In the genomic region with DNA sequence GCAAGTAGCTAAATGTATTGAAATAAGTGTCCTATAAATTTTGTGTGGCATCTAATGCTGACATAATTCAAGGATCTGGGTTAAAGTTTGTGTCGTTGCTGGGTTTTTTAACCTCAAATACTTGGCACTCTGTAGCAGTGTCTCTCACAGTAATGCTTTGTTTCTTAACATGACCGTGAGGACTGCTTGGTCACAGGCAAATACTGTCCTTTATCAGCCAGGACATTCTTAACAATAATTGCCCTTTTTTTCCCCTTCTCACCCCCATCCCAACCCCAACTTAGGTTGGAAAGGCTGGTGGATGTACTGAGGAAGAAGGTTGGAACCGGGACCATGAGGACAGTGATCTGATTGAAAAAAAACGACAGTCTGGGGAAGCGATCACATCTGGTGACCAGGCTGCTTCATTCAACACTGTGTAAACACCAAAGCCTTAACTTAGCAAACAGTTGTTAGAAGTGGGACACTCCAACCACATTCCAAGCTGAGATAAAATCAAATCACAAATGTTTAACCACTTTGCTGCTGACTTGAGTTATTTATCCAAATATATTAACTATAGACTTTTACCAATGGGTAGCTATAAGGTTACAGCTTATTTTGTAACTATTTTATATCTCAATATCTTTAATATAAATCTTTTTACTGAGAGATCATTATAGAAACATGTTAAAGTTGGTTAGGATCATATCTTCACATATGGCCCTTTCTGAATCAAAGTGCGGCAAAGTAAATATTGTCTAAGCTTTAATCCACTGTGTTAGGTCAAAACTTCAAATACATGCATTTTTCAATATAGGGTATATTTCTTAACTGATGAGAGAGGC, we compare ENCODE assay signal across 1 cellular context.
TF ChIP-seq lines count a peak whose summit lies in the region.

No MANE protein-coding gene starts in this region.

TF ChIP-seq in HepG2, 621 proteins besides CTCF, POLR2A, EP300 and RAD21 (continued from another document and continues in another):
- no peak for TF ChIP-seq ZBTB26 (CRISPR knock-in tag; IDR thresholded peaks at IDR 0.05; ENCODE audit: borderline replicate concordance)
- peak; percentile 36 to 56; a peak in 3 of 4 replicates for TF ChIP-seq NR2F1 (CRISPR knock-in tag; IDR thresholded peaks at IDR 0.05)
- no peak for TF ChIP-seq CENPT (CRISPR knock-in tag; IDR thresholded peaks at IDR 0.05; ENCODE audit: low read depth)
- TF ChIP-seq RBAK (CRISPR knock-in tag; IDR thresholded peaks at IDR 0.05): no peak
- peak; percentile 93 for TF ChIP-seq SIX1 (CRISPR knock-in tag; IDR thresholded peaks at IDR 0.05; ENCODE audit: borderline replicate concordance)
- TF ChIP-seq, protein P1, sequence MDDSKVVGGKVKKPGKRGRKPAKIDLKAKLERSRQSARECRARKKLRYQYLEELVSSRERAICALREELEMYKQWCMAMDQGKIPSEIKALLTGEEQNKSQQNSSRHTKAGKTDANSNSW (CRISPR knock-in tag; IDR thresholded peaks at IDR 0.05; ENCODE audit: borderline replicate concordance): no peak
- TF ChIP-seq SMC3 (IDR thresholded peaks at IDR 0.05; ENCODE audit: low read length): peak; percentile 43
- TF ChIP-seq RFX3 (CRISPR knock-in tag; IDR thresholded peaks at IDR 0.05): no peak; the same call in 1 of the 2 replicates
- TF ChIP-seq CBX5 (CRISPR knock-in tag; IDR thresholded peaks at IDR 0.05; ENCODE audit: borderline replicate concordance): no peak
- peak; percentile 95 for TF ChIP-seq PRDM10 (CRISPR knock-in tag; IDR thresholded peaks at IDR 0.05; ENCODE audit: low read depth)
- TF ChIP-seq ONECUT2 (CRISPR knock-in tag; IDR thresholded peaks at IDR 0.05): peak; percentile 89
- no peak for TF ChIP-seq E2F1 (CRISPR knock-in tag; IDR thresholded peaks at IDR 0.05)
- TF ChIP-seq ZNF329 (CRISPR knock-in tag; IDR thresholded peaks at IDR 0.05; ENCODE audit: low read depth): no peak
- TF ChIP-seq ZBTB7A (CRISPR knock-in tag; IDR thresholded peaks at IDR 0.05): no peak; the same call in 1 of the 2 replicates
- no peak for TF ChIP-seq ATAD3A (CRISPR knock-in tag; IDR thresholded peaks at IDR 0.05)
- TF ChIP-seq ZBTB46 (CRISPR knock-in tag; IDR thresholded peaks at IDR 0.05; ENCODE audit: borderline replicate concordance): peak; percentile 99; the same call in 1 of the 2 replicates
- 0 out of 2 replicates have a peak, but pooled peaks have one; percentile 50 for TF ChIP-seq ZNF616 (CRISPR knock-in tag; IDR thresholded peaks at IDR 0.05; ENCODE audit: low read depth)
- no peak for TF ChIP-seq U2AF2 (IDR thresholded peaks at IDR 0.05; ENCODE audit: low read depth, low read length)
- no peak for TF ChIP-seq EED (CRISPR knock-in tag; IDR thresholded peaks at IDR 0.05)
- TF ChIP-seq ZNF556 (CRISPR knock-in tag; IDR thresholded peaks at IDR 0.05; ENCODE audit: borderline replicate concordance): peak; percentile 97; the same call in 1 of the 2 replicates
- TF ChIP-seq RARA (CRISPR knock-in tag; IDR thresholded peaks at IDR 0.05): peak; percentile 89
- TF ChIP-seq GFI1 (CRISPR knock-in tag; IDR thresholded peaks at IDR 0.05; ENCODE audit: borderline replicate concordance): peak; percentile 100
- peak; percentile 98; the same call in 1 of the 2 replicates for TF ChIP-seq PHF21A (CRISPR knock-in tag; IDR thresholded peaks at IDR 0.05)
- TF ChIP-seq ZNF710 (CRISPR knock-in tag; IDR thresholded peaks at IDR 0.05; ENCODE audit: borderline replicate concordance): peak; percentile 99
- TF ChIP-seq MEF2D (CRISPR knock-in tag; IDR thresholded peaks at IDR 0.05): peak; percentile 97
- TF ChIP-seq AKAP8 (CRISPR knock-in tag; IDR thresholded peaks at IDR 0.05): no peak; the same call in 1 of the 2 replicates
- TF ChIP-seq PAF1 (CRISPR knock-in tag; IDR thresholded peaks at IDR 0.05): no peak
- TF ChIP-seq ETV5 (CRISPR knock-in tag; IDR thresholded peaks at IDR 0.05; ENCODE audit: borderline replicate concordance): no peak; the same call in 1 of the 2 replicates
- TF ChIP-seq MIER3 (CRISPR knock-in tag; IDR thresholded peaks at IDR 0.05; ENCODE audit: borderline replicate concordance): peak; percentile 96; the same call in 1 of the 2 replicates
- peak; percentile 96 for TF ChIP-seq TBX3 (IDR thresholded peaks at IDR 0.05; ENCODE audit: borderline replicate concordance)
- TF ChIP-seq ZNF605 (CRISPR knock-in tag; IDR thresholded peaks at IDR 0.05): no peak; the same call in 1 of the 2 replicates
- TF ChIP-seq NCOR1 (IDR thresholded peaks at IDR 0.05; ENCODE audit: borderline replicate concordance, low read length): peak; percentile 87
- TF ChIP-seq ZNF326 (CRISPR knock-in tag; IDR thresholded peaks at IDR 0.05; ENCODE audit: borderline replicate concordance): no peak; the same call in 1 of the 2 replicates
- no peak for TF ChIP-seq ZNF746 (CRISPR knock-in tag; IDR thresholded peaks at IDR 0.05)
- TF ChIP-seq, protein P2, sequence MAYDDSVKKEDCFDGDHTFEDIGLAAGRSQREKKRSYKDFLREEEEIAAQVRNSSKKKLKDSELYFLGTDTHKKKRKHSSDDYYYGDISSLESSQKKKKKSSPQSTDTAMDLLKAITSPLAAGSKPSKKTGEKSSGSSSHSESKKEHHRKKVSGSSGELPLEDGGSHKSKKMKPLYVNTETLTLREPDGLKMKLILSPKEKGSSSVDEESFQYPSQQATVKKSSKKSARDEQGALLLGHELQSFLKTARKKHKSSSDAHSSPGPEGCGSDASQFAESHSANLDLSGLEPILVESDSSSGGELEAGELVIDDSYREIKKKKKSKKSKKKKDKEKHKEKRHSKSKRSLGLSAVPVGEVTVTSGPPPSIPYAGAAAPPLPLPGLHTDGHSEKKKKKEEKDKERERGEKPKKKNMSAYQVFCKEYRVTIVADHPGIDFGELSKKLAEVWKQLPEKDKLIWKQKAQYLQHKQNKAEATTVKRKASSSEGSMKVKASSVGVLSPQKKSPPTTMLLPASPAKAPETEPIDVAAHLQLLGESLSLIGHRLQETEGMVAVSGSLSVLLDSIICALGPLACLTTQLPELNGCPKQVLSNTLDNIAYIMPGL (CRISPR knock-in tag; IDR thresholded peaks at IDR 0.05; ENCODE audit: borderline replicate concordance in 1 of 2, low read depth in 1 of 2): peak in 1 of 2 experiments; percentile 82; a peak in 2 of 4 replicates
- TF ChIP-seq ZFP41 (CRISPR knock-in tag; IDR thresholded peaks at IDR 0.05; ENCODE audit: borderline replicate concordance): no peak
- no peak for TF ChIP-seq THAP8 (CRISPR knock-in tag; IDR thresholded peaks at IDR 0.05; ENCODE audit: borderline replicate concordance)
- TF ChIP-seq CHD2 (IDR thresholded peaks at IDR 0.05; ENCODE audit: low read depth, low read length): no peak
- no peak for TF ChIP-seq ZNF737 (CRISPR knock-in tag; IDR thresholded peaks at IDR 0.05; ENCODE audit: borderline replicate concordance)
- TF ChIP-seq HOXA9 (CRISPR knock-in tag; IDR thresholded peaks at IDR 0.05; ENCODE audit: borderline replicate concordance): no peak
- no peak for TF ChIP-seq SMARCC2 (IDR thresholded peaks at IDR 0.05)
- no peak; the same call in 1 of the 2 replicates for TF ChIP-seq RXRA (CRISPR knock-in tag; IDR thresholded peaks at IDR 0.05)
- TF ChIP-seq PRMT3 (CRISPR knock-in tag; IDR thresholded peaks at IDR 0.05; ENCODE audit: borderline replicate concordance, low read depth): no peak
- 0 out of 2 replicates have a peak, but pooled peaks have one; percentile 31 for TF ChIP-seq DRAP1 (CRISPR knock-in tag; IDR thresholded peaks at IDR 0.05)
- no peak for TF ChIP-seq ZNF563 (CRISPR knock-in tag; IDR thresholded peaks at IDR 0.05)
- TF ChIP-seq, protein P3, sequence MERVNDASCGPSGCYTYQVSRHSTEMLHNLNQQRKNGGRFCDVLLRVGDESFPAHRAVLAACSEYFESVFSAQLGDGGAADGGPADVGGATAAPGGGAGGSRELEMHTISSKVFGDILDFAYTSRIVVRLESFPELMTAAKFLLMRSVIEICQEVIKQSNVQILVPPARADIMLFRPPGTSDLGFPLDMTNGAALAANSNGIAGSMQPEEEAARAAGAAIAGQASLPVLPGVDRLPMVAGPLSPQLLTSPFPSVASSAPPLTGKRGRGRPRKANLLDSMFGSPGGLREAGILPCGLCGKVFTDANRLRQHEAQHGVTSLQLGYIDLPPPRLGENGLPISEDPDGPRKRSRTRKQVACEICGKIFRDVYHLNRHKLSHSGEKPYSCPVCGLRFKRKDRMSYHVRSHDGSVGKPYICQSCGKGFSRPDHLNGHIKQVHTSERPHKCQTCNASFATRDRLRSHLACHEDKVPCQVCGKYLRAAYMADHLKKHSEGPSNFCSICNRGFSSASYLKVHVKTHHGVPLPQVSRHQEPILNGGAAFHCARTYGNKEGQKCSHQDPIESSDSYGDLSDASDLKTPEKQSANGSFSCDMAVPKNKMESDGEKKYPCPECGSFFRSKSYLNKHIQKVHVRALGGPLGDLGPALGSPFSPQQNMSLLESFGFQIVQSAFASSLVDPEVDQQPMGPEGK (CRISPR knock-in tag; IDR thresholded peaks at IDR 0.05): peak; percentile 92; the same call in 1 of the 2 replicates
- peak; percentile 45; the same call in 1 of the 2 replicates for TF ChIP-seq ATF7-NPFF (CRISPR knock-in tag; IDR thresholded peaks at IDR 0.05; ENCODE audit: low read depth)
- peak; percentile 86 for TF ChIP-seq THYN1 (CRISPR knock-in tag; IDR thresholded peaks at IDR 0.05; ENCODE audit: borderline replicate concordance, low read depth)
